In the genomic region with DNA sequence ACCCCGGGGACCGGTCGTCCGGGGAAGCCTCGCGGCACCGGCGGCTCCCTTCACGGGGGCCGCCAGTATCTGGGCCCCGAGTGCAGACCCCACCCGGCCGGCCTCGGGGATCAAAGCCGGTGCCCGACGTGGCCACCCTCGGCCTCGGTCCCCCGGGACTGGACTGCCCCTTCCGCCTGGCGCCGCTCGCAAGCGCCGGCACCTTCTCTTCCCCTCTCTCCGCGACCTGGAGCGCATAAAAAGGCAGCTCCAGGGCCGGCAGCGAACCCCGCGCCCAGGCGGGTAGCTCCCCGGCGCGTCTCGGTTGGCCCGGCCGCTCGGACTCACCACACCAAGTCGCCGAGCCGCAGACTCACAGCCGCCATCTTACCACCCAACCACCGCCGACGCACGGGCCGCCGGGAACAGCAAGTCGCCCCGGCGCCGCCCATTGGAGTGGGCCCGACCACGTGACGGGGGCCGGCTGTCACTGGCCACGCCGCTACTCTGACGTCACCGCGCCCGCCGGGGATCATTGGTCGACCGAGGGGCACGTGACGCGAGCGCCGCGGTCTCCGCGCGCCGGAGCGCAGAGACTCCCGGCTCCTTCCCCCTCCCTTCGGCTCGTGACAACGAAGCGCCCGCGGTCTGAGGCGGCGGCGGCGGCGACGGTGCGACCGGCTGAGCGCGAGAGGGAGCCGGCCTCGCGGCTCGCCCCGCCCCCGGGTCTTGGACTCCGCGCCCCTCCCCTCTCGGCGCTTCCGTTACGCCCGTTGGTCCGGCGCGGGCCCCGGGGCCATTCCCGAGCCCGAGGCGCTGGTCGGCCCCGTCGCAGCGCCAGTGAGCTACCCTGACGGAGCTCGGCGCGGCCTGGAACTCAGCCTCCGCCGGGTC, we compare ENCODE assay signal across 8 cellular contexts. TPM values are rescaled to one million over a fixed set of nuclear protein-coding genes. Genes with fewer than 3 reads are reported as not detected.
A peak's percentile ranks its signal among the peaks of the same experiment; 100 is the strongest.
DNase-seq lines count a peak whose midpoint lies in the region; ATAC-seq and FAIRE-seq lines count a peak whose summit lies in the region.

A gene (minus strand): TSS at position 388 of the 873 bp plus-strand sequence. CDS start 23 bp downstream, at position 365.
A gene with protein sequence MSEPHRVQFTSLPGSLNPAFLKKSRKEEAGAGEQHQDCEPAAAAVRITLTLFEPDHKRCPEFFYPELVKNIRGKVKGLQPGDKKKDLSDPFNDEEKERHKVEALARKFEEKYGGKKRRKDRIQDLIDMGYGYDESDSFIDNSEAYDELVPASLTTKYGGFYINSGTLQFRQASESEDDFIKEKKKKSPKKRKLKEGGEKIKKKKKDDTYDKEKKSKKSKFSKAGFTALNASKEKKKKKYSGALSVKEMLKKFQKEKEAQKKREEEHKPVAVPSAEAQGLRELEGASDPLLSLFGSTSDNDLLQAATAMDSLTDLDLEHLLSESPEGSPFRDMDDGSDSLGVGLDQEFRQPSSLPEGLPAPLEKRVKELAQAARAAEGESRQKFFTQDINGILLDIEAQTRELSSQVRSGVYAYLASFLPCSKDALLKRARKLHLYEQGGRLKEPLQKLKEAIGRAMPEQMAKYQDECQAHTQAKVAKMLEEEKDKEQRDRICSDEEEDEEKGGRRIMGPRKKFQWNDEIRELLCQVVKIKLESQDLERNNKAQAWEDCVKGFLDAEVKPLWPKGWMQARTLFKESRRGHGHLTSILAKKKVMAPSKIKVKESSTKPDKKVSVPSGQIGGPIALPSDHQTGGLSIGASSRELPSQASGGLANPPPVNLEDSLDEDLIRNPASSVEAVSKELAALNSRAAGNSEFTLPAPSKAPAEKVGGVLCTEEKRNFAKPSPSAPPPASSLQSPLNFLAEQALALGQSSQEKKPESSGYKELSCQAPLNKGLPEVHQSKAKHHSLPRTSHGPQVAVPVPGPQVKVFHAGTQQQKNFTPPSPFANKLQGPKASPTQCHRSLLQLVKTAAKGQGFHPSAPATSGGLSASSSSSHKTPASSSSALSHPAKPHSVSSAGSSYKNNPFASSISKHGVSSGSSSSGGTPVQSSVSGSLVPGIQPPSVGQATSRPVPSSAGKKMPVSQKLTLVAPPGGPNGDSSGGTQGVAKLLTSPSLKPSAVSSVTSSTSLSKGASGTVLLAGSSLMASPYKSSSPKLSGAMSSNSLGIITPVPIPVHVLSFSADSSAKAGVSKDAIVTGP (N-terminal part only) (plus strand): TSS at position 581 of the 873 bp plus-strand sequence. CDS start 5,437 bp downstream, outside the sequence.

- no peaks in the 10 kb centered on the region for H3K9me3 Mint-ChIP-seq in activated CD8-positive, alpha-beta memory T cell treated with anti-CD3 and anti-CD28 coated beads, Interleukin-2, amount 10 ng/mL, durations not matched to agents 7 days and 5 days (ENCODE audit: low read depth)

- H3K79me2 ChIP-seq in mesendoderm (ENCODE audit: control insufficient read depth, insufficient read depth, low read length): peaks cover 50% of the 10 kb centered on the region

- no peak within 1 kb of the TSS for H4K8ac ChIP-seq in mesendoderm (ENCODE audit: low read depth, low read length)

- H3K27me3 Mint-ChIP-seq in activated CD8-positive, alpha-beta memory T cell treated with anti-CD3 and anti-CD28 coated beads, Interleukin-2, amount 10 ng/mL, durations not matched to agents 7 days and 5 days: no peaks in the 10 kb centered on the region

- peaks cover 12% of the 10 kb centered on the region for H3K36me3 ChIP-seq in endocrine pancreas (ENCODE audit: control insufficient read depth, insufficient read depth, low read length)
- H3K36me3 ChIP-seq in mesendoderm (ENCODE audit: control insufficient read depth, insufficient read depth, low read length): no peaks in the 10 kb centered on the region

- H4K5ac ChIP-seq in mesendoderm (ENCODE audit: low read length): no peak within 1 kb of the TSS

- H3K36me3 Mint-ChIP-seq in activated CD8-positive, alpha-beta memory T cell treated with anti-CD3 and anti-CD28 coated beads, Interleukin-2, amount 10 ng/mL, durations not matched to agents 7 days and 5 days: peaks cover 22% of the 10 kb centered on the region

- peaks cover 14% of the 10 kb centered on the region for H3K79me1 ChIP-seq in mesendoderm (ENCODE audit: low read length)

- H2BK15ac ChIP-seq in mesendoderm (replicated peaks; ENCODE audit: low read depth): no peak within 1 kb of the TSS

- ATAC-seq in GM21367 (IDR thresholded peaks at IDR 0.05; ENCODE audit: unreplicated experiment): peak; percentile 74
- ATAC-seq in activated CD8-positive, alpha-beta memory T cell treated with anti-CD3 and anti-CD28 coated beads, Interleukin-2, amount 10 ng/mL, durations not matched to agents 7 days and 5 days: peak; percentile 90

- H3K4me3 ChIP-seq in endocrine pancreas (ENCODE audit: control insufficient read depth, insufficient read depth, low read length) (peak within 1 kb of the TSS; percentile 84), mesendoderm (ENCODE audit: low read length) (peak within 1 kb of the TSS; percentile 92)

- CTCF ChIA-PET in activated CD8-positive, alpha-beta memory T cell treated with anti-CD3 and anti-CD28 coated beads, Interleukin-2, amount 10 ng/mL, durations not matched to agents 7 days and 5 days (lab: Charles Lee): interaction anchor here (0.6 to 1.3 kb wide), 2 partner anchors 9 to 481 kb away, joined by 3 to 4 read pairs; no protein-coding TSS in a partner anchor

- H2BK120ac ChIP-seq in mesendoderm (ENCODE audit: low read depth, low read length): no peak within 1 kb of the TSS

- DNase-seq in COLO829 (ENCODE audit: low spot score) (peak; percentile 89), HTR-8/SVneo (ENCODE audit: insufficient read length, low spot score) (peak; percentile 97), NOMO-1 treated with dmso at 0.1 percent for 144 hours (lab: John Stamatoyannopoulos, UW; ENCODE audit: unreplicated experiment) (peak; percentile 95), mesendoderm (peak; percentile 99)
- peak; percentile 100 for DNase-seq in activated CD8-positive, alpha-beta memory T cell treated with anti-CD3 and anti-CD28 coated beads, Interleukin-2, amount 10 ng/mL, durations not matched to agents 7 days and 5 days
- peak; percentile 99 for DNase-seq in stimulated activated CD8-positive, alpha-beta memory T cell treated with anti-CD3 and anti-CD28 coated beads, Interleukin-15, amount 100 ng/mL, for 1 hour (ENCODE audit: low read depth)

- peak within 1 kb of the TSS; percentile 94 for H3K56ac ChIP-seq in mesendoderm (ENCODE audit: low read length)

- no CpG with 5 or more reads among the region's 126 CpGs for WGBS in mesendoderm (ENCODE audit: extremely low coverage, insufficient coverage, low lambda C conversion rate)

- no peak within 1 kb of the TSS for H2AK5ac ChIP-seq in mesendoderm (ENCODE audit: low read length)

- H3K27ac ChIP-seq in mesendoderm (ENCODE audit: low read depth, low read length): peak within 1 kb of the TSS; percentile 86

- H3K4me1 Mint-ChIP-seq in activated CD8-positive, alpha-beta memory T cell treated with anti-CD3 and anti-CD28 coated beads, Interleukin-2, amount 10 ng/mL, durations not matched to agents 7 days and 5 days: peaks cover 52% of the 10 kb centered on the region

- H3K27me3 ChIP-seq in endocrine pancreas (ENCODE audit: control insufficient read depth, insufficient read depth, low read length) (no peaks in the 10 kb centered on the region), mesendoderm (ENCODE audit: insufficient read depth, low read length, poor library complexity) (no peaks in the 10 kb centered on the region)

- H3K4me1 ChIP-seq in endocrine pancreas (ENCODE audit: control insufficient read depth, insufficient read depth, low read length) (peaks cover 22% of the 10 kb centered on the region), mesendoderm (ENCODE audit: control insufficient read depth, low read depth, low read length) (peaks cover 2% of the 10 kb centered on the region)

- H3K18ac ChIP-seq in mesendoderm (ENCODE audit: low read length): peak within 1 kb of the TSS; percentile 35

- peak within 1 kb of the TSS; percentile 63 for H3K4ac ChIP-seq in mesendoderm (ENCODE audit: low read depth, low read length)

- H3K23ac ChIP-seq in mesendoderm (ENCODE audit: low read length): peak within 1 kb of the TSS; percentile 74

- no peak within 1 kb of the TSS for H2BK5ac ChIP-seq in mesendoderm (ENCODE audit: low read length)

- H3K9ac ChIP-seq in endocrine pancreas (ENCODE audit: control insufficient read depth, insufficient read depth, low read length) (peak within 1 kb of the TSS; percentile 82), mesendoderm (ENCODE audit: low read length) (peak within 1 kb of the TSS; percentile 92)

- H3K4me2 ChIP-seq in mesendoderm (ENCODE audit: low read length): peak within 1 kb of the TSS; percentile 86

- peak; percentile 90 for FAIRE-seq in HTR-8/SVneo (lab: Jason Lieb, UNC)

- peak within 1 kb of the TSS; percentile 87 for H3K27ac Mint-ChIP-seq in activated CD8-positive, alpha-beta memory T cell treated with anti-CD3 and anti-CD28 coated beads, Interleukin-2, amount 10 ng/mL, durations not matched to agents 7 days and 5 days

- peak within 1 kb of the TSS; percentile 87 for H3K4me3 Mint-ChIP-seq in activated CD8-positive, alpha-beta memory T cell treated with anti-CD3 and anti-CD28 coated beads, Interleukin-2, amount 10 ng/mL, durations not matched to agents 7 days and 5 days

- no peaks in the 10 kb centered on the region for H3K9me3 ChIP-seq in endocrine pancreas (ENCODE audit: control insufficient read depth, low read length)

RNA-seq across cellular contexts. Expression of the first gene that starts in this region (rescaled TPM):
- total RNA-seq in activated CD8-positive, alpha-beta memory T cell treated with anti-CD3 and anti-CD28 coated beads, Interleukin-2, amount 10 ng/mL, durations not matched to agents 7 days and 5 days: 100 to 1,000 TPM in 1 of 2 experiments, 10 to 100 TPM in 1; 85.2 to 109 TPM
- polyA plus RNA-seq in mesendoderm (2013, experiment 1 of 2): 76.4 TPM
- polyA plus RNA-seq in mesendoderm (2013, experiment 2 of 2): 74.5 TPM

RNA-seq across cellular contexts. Expression of the second gene that starts in this region (rescaled TPM):
- 10 to 100 TPM; 45.1 to 46.3 TPM for total RNA-seq in activated CD8-positive, alpha-beta memory T cell treated with anti-CD3 and anti-CD28 coated beads, Interleukin-2, amount 10 ng/mL, durations not matched to agents 7 days and 5 days
- 19.0 TPM for polyA plus RNA-seq in mesendoderm (2013, experiment 1 of 2)
- 19.4 TPM for polyA plus RNA-seq in mesendoderm (2013, experiment 2 of 2)

Comparison
In these comparisons a context has a peak if more than half of its experiments do, and no peak if none do; other contexts are left out.
1. Peak in every context shown above with its lines: DNase-seq, ATAC-seq, H3K4me3 ChIP-seq and H3K27ac ChIP-seq.